ENCODE assay signal across 8 cellular contexts in the genomic region with DNA sequence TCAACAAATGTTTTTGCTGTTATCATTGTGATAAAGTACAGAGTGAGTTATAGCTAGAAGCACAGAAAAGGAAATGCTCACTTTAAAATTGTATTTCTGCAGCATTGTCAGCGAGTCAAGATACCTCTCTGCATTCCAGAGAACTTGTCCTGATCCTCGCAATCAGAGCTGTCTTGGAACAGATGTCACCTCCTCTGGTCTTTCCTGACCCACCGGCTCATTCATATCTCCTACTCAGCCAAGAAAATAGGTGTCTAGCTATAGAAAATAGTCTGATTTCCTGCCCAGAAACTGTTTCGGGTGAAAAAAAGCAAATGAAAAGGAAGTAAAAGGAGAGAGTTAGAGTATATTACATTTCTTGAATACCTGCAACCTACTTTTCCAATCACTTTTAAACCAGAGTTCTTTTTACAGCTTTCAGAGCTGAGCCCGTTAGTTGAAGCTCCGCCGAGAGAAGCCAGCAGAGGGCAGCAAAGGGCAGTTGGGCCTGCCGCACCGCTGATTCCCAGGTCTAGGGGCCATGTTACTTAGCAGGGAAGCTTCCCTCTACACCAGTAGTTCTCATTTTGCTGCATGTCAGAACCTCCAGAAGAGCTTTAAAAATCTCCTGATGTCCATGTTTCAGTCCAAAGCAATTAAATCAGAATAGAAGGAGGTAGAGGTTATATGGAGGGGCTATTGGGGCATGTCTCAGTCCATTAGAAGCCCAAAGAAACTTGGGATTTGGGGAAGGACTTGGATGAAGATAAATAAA.
DNase-seq lines count a peak whose midpoint lies in the region; ATAC-seq and TF ChIP-seq lines count a peak whose summit lies in the region.

No MANE protein-coding gene starts in this region.

- no peak overlapping the region for H3K4me3 Mint-ChIP-seq in neural crest cell

- no peak overlapping the region for H3K27ac Mint-ChIP-seq in neural crest cell (ENCODE audit: unreplicated experiment)

- DNase-seq in A172 (ENCODE audit: low spot score) (peak; percentile 56), GM13976 (ENCODE audit: low spot score) (peak; percentile 21), MV-4-11 (lab: John Stamatoyannopoulos, UW) (peak; percentile 63), fibroblast of mammary gland (ENCODE audit: low read depth) (peak; percentile 51), neural crest cell (ENCODE audit: low read depth, low spot score) (peak; percentile 85), upper lobe of right lung (peak; percentile 76)
- DNase-seq in activated CD4-positive, alpha-beta T cell treated with anti-CD3 and anti-CD28 coated beads for 48 hours, result peak; percentile 77

- no peaks in the 10 kb centered on the region for H3K4me1 Mint-ChIP-seq in neural crest cell

- H3K36me3 ChIP-seq in upper lobe of right lung, result no peaks in the 10 kb centered on the region

- no peaks in the 10 kb centered on the region for H3K9me3 ChIP-seq in upper lobe of right lung

- in situ Hi-C loops in GM13976 (cut with MboI; ENCODE audit: low sequenced_read_pairs, unreplicated experiment), result no loop called here

- ATAC-seq in HG02623 (IDR thresholded peaks at IDR 0.05; ENCODE audit: unreplicated experiment), result peak; percentile 69
- ATAC-seq in upper lobe of right lung, result peak; percentile 94

- H3K27ac ChIP-seq in upper lobe of right lung, result no peak overlapping the region

- no peaks in the 10 kb centered on the region for H3K27me3 Mint-ChIP-seq in neural crest cell (ENCODE audit: low read depth)

- H3K4me3 ChIP-seq in fibroblast of mammary gland (ENCODE audit: control insufficient read depth, low read depth, low read length) (no peak overlapping the region), upper lobe of right lung (no peak overlapping the region)

- no peaks in the 10 kb centered on the region for H3K27me3 ChIP-seq in upper lobe of right lung

- H3K9me3 Mint-ChIP-seq in neural crest cell, result peaks cover 4% of the 10 kb centered on the region

- TF ChIP-seq CTCF in GM13976 (IDR thresholded peaks at IDR 0.05; ENCODE audit: borderline replicate concordance, control extremely low read depth, extremely low read depth, insufficient read depth, missing control alignments) (peak; percentile 77), fibroblast of mammary gland (conservative IDR thresholded peaks at IDR 0.05; ENCODE audit: control insufficient read depth, insufficient read depth, low read depth, low read length) (peak; percentile 67), neural crest cell (conservative IDR thresholded peaks at IDR 0.05) (peak; percentile 90), upper lobe of right lung (IDR thresholded peaks at IDR 0.05) (peak; percentile 87)

- H3K4me1 ChIP-seq in upper lobe of right lung, result peaks cover 3% of the 10 kb centered on the region

- intact Hi-C loops in upper lobe of right lung (cut with DNase I), result no loop called here

- no peaks in the 10 kb centered on the region for H3K36me3 Mint-ChIP-seq in neural crest cell (ENCODE audit: low read depth)

Comparison
In these comparisons a context has a peak if more than half of its experiments do, and no peak if none do; other contexts are left out.
1. DNase-seq: peak in every context shown above with its lines; median percentile 85 in neural crest cell; 77 in activated CD4-positive, alpha-beta T cell treated with anti-CD3 and anti-CD28 coated beads for 48 hours; 76 in upper lobe of right lung; 63 in MV-4-11; 56 in A172; 51 in fibroblast of mammary gland; 21 in GM13976.